8 cellular contexts compared by ENCODE assay signal in the genomic region with DNA sequence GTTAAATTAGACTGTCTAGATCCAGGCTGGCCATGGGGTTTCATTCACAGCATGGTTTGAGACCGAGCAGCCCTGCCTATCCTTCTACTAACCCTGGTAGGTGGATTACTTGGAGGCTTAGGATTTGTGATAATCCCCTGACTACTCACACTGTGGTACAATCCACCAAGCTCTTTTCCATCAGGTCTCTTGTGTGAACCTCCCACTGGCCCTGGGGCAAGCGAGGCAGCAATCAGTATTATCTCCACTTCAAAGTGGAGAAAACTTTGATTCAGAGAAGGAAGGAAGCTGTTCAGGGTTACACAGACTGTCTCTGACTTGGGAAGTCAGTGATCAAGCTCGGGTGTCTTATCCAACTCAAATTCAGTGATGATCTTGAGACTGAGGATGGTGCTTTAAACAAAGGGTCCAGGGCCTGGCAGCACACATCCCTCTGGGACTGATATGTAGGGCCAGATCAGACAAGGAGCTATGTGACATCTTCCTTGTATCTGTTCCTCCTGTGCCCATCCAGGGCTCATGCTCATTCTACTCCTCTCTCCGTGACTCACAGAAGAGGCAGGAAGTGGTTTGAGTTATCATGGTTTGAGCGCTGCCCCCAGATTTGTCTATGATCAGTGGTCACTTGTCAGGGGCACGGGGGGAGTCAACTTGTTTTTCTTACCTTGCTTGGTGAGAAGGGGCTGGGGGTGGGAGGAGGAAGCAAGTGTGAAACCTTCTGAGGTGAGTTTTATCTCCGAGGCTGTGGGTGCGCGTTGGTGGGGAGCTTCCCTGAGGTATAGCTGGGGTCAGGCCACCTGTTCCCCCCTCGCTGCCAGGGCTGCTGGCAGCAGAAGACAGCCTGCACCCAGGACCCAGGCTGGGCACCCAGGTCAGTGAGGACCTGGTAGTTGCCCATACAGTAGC. TPM values are rescaled to one million over a fixed set of nuclear protein-coding genes. Genes with fewer than 3 reads are reported as not detected.
A peak's percentile ranks its signal among the peaks of the same experiment; 100 is the strongest.
DNase-seq lines count a peak whose midpoint lies in the region; ATAC-seq and TF ChIP-seq lines count a peak whose summit lies in the region.

No MANE protein-coding gene starts in this region.

- TF ChIP-seq POLR2A in uterus (IDR thresholded peaks at IDR 0.05): no peak

- H4K20me1 ChIP-seq in DOHH2 (ENCODE audit: control insufficient read depth, insufficient read depth, low read depth, low read length): no peaks in the 10 kb centered on the region

- no peak for TF ChIP-seq CTCF in DOHH2 (IDR thresholded peaks at IDR 0.05; ENCODE audit: low read depth, low read length, poor library complexity, severe bottlenecking)
- no peak for TF ChIP-seq CTCF in natural killer cell (IDR thresholded peaks at IDR 0.05)
- no peak for TF ChIP-seq CTCF in uterus (IDR thresholded peaks at IDR 0.05)

- peak overlapping the region; percentile 54 for H3K27ac Mint-ChIP-seq in activated T-cell treated with anti-CD3 and anti-CD28 coated beads, Interleukin-2, amount 50 U/mL, for 72 hours
- peak overlapping the region; percentile 85 to 93 for H3K27ac Mint-ChIP-seq in natural killer cell

- no peaks in the 10 kb centered on the region for H3K36me3 Mint-ChIP-seq in activated T-cell treated with anti-CD3 and anti-CD28 coated beads, Interleukin-2, amount 50 U/mL, for 72 hours (ENCODE audit: insufficient read depth in 2 of 2)
- no peaks in the 10 kb centered on the region for H3K36me3 Mint-ChIP-seq in natural killer cell

- H3K79me2 ChIP-seq in DOHH2 (ENCODE audit: control insufficient read depth, low read length): no peaks in the 10 kb centered on the region

- intact Hi-C loops in natural killer cell (cut with micrococcal nuclease) (loop anchor here (1.0 to 10.0 kb wide), 2 partner anchors 67 to 237 kb away; partner anchors contain the start of genes CDC26 and PRPF4), uterus (cut with DNase I; ENCODE audit: low total_unique reads) (no loop called here)

- H3K4me3 ChIP-seq in DOHH2 (ENCODE audit: low read length): 0 out of 2 replicates have a peak overlapping the region, but pooled peaks have one; percentile 5
- H3K4me3 ChIP-seq in uterus: no peak overlapping the region

- H3K9me2 ChIP-seq in DOHH2 (replicated peaks; ENCODE audit: control insufficient read depth, low read length): no peaks in the 10 kb centered on the region

- no peaks in the 10 kb centered on the region for H3K9me3 Mint-ChIP-seq in activated T-cell treated with anti-CD3 and anti-CD28 coated beads, Interleukin-2, amount 50 U/mL, for 72 hours
- no peaks in the 10 kb centered on the region for H3K9me3 Mint-ChIP-seq in natural killer cell

- H3K27me3 ChIP-seq in DOHH2 (ENCODE audit: control insufficient read depth, low read length): no peaks in the 10 kb centered on the region
- no peaks in the 10 kb centered on the region for H3K27me3 ChIP-seq in uterus

- ATAC-seq in GM21737 (IDR thresholded peaks at IDR 0.05; ENCODE audit: unreplicated experiment): peak; percentile 47
- peak; percentile 78 to 80 for ATAC-seq in activated T-cell treated with anti-CD3 and anti-CD28 coated beads, Interleukin-2, amount 50 U/mL, for 72 hours (replicated peaks in 1 of 2)
- ATAC-seq in natural killer cell: peak; percentile 60 to 76 (median 62)

- peaks cover 18% of the 10 kb centered on the region for H3K4me1 ChIP-seq in DOHH2 (ENCODE audit: control insufficient read depth, low read length)
- no peaks in the 10 kb centered on the region for H3K4me1 ChIP-seq in uterus

- no peaks in the 10 kb centered on the region for H3K27me3 Mint-ChIP-seq in activated T-cell treated with anti-CD3 and anti-CD28 coated beads, Interleukin-2, amount 50 U/mL, for 72 hours (ENCODE audit: low read depth)
- H3K27me3 Mint-ChIP-seq in natural killer cell (ENCODE audit: low read depth in 2 of 2): no peaks in the 10 kb centered on the region

- H3K27ac ChIP-seq in DOHH2 (ENCODE audit: low read depth, low read length) (no peak overlapping the region), uterus (no peak overlapping the region)

- H3K36me3 ChIP-seq in DOHH2 (ENCODE audit: control insufficient read depth, low read length) (no peaks in the 10 kb centered on the region), uterus (no peaks in the 10 kb centered on the region)

- DNase-seq in NCI-H82 treated with DMSO at 0.1 percent for 48 hours (lab: John Stamatoyannopoulos, UW; ENCODE audit: unreplicated experiment) (peak; percentile 75), natural killer cell (peak; percentile 67), NCI-H2081 treated with DMSO at 0.1 percent for 48 hours (lab: John Stamatoyannopoulos, UW) (no peak), uterus (no peak), NCI-H187 (lab: John Stamatoyannopoulos, UW) (no peak)
- peak; percentile 82 to 90 for DNase-seq in activated T-cell treated with anti-CD3 and anti-CD28 coated beads, Interleukin-2, amount 50 U/mL, for 72 hours

- H3K9me3 ChIP-seq in DOHH2 (ENCODE audit: control insufficient read depth, insufficient read depth, low read length) (no peaks in the 10 kb centered on the region), uterus (no peaks in the 10 kb centered on the region)

- H3K4me1 Mint-ChIP-seq in activated T-cell treated with anti-CD3 and anti-CD28 coated beads, Interleukin-2, amount 50 U/mL, for 72 hours (ENCODE audit: low read depth): peaks cover 65% of the 10 kb centered on the region
- peaks cover 64 to 70% of the 10 kb centered on the region in 2 donors for H3K4me1 Mint-ChIP-seq in natural killer cell

- H3K4me2 ChIP-seq in DOHH2 (ENCODE audit: low read length): peak overlapping the region; percentile 37; the same call in 1 of the 2 replicates

- H3K4me3 Mint-ChIP-seq in activated T-cell treated with anti-CD3 and anti-CD28 coated beads, Interleukin-2, amount 50 U/mL, for 72 hours: peak overlapping the region; percentile 80 to 84
- H3K4me3 Mint-ChIP-seq in natural killer cell: peak overlapping the region; percentile 71

- no peaks in the 10 kb centered on the region; the same call in 1 of the 2 replicates for H3F3A ChIP-seq in DOHH2 (ENCODE audit: control insufficient read depth, insufficient read depth)

RNA-seq across cellular contexts. Expression of gene RGS3, which starts 48.6 kb away (rescaled TPM):
- 10 to 100 TPM; 36.5 to 48.2 TPM for total RNA-seq in activated T-cell treated with anti-CD3 and anti-CD28 coated beads, Interleukin-2, amount 50 U/mL, for 72 hours
- 100 to 1,000 TPM; 148 to 269 (median 190) TPM for total RNA-seq in natural killer cell
- total RNA-seq in uterus: 10 to 100 TPM; 16.2 to 75.6 (median 54.9) TPM

Comparison
In these comparisons a context has a peak if more than half of its experiments do, and no peak if none do; other contexts are left out.
1. DNase-seq: peak in NCI-H82 treated with DMSO at 0.1 percent for 48 hours (single experiment), activated T-cell treated with anti-CD3 and anti-CD28 coated beads, Interleukin-2, amount 50 U/mL, for 72 hours (2 of 2) and natural killer cell (single experiment); none in NCI-H2081 treated with DMSO at 0.1 percent for 48 hours (single experiment), uterus (0 of 2) and NCI-H187 (0 of 2).
2. Peak in every context shown above with its lines, with median percentiles within 50 percentile points of each other: ATAC-seq.